Comparison of ENCODE assay signal across 8 cellular contexts in the genomic region with DNA sequence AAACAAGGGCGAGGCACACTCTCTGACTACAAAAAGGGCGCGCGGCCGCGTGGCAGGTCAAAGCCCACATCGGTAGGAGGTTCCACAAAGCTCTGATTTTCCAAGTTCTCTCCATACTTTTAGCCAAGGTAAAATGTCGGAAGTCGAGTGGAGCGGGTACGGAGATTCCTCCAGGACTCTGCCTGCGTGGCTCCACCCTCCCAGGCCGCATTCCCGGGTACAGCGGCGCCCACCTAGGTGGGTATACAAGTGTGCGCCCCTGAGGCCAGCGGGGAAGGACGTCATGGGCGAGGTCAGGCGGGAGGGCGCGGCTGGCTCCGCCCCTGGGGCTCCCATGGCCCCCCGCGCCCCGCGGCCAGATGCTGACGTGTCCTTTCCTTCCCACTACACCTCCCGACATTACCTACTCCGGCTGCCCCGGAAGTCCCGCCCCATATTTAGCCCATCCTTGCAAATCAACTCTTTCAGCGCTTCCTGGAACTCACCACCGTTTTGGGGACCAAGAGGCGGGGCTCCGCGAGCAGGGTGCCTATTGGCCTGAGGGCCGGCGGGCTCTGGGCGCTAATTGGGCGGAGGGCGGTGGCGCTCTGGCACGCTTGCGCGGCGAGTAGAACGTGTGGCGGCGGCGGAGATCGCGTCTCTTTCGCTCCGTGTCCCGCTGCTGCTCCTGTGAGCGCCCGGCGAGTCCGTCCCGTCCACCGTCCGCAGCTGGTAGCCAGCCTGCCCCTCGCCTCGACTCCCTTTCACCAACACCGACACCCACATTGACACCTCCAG. TPM values are rescaled to one million over a fixed set of nuclear protein-coding genes. Genes with fewer than 3 reads are reported as not detected.
DNase-seq lines count a peak whose midpoint lies in the region; ATAC-seq and TF ChIP-seq lines count a peak whose summit lies in the region.

A gene (plus strand): TSS at position 639 of the 777 bp plus-strand sequence. CDS start 180 bp downstream, outside the sequence.

- intact Hi-C loops in mammary epithelial cell (cut with micrococcal nuclease): loop anchor here (2.0 to 10.0 kb wide), 3 partner anchors 57 to 257 kb away; a partner anchor contains a TSS

- H3K9me3 ChIP-seq in WERI-Rb-1 (ENCODE audit: severe bottlenecking): no peaks in the 10 kb centered on the region
- no peaks in the 10 kb centered on the region for H3K9me3 ChIP-seq in mammary epithelial cell (replicated peaks; ENCODE audit: insufficient read depth, low read length)
- no peaks in the 10 kb centered on the region for H3K9me3 ChIP-seq in iPS-18c (ENCODE audit: control insufficient read depth, insufficient read depth, low read length)

- ATAC-seq in GM18873 (IDR thresholded peaks at IDR 0.05; ENCODE audit: low FRiP score, unreplicated experiment): peak; percentile 98
- peak; percentile 89 for ATAC-seq in HG03139 (IDR thresholded peaks at IDR 0.05; ENCODE audit: unreplicated experiment)

- no peaks in the 10 kb centered on the region for H3K27me3 ChIP-seq in WERI-Rb-1 (ENCODE audit: insufficient read depth, low read depth, severe bottlenecking)
- H3K27me3 ChIP-seq in mammary epithelial cell (ENCODE audit: insufficient read depth, low read length): no peaks in the 10 kb centered on the region

- H3K27ac ChIP-seq in WERI-Rb-1: peak within 1 kb of the TSS; percentile 85
- H3K27ac ChIP-seq in mammary epithelial cell (ENCODE audit: insufficient read depth, low read depth, low read length): peak within 1 kb of the TSS; percentile 92
- H3K27ac ChIP-seq in skin epidermis: peak within 1 kb of the TSS; percentile 44 to 98 (median 94)

- H3K9ac ChIP-seq in mammary epithelial cell (ENCODE audit: insufficient read depth, low read length): peak within 1 kb of the TSS; percentile 96

- peaks cover 28% of the 10 kb centered on the region for H3K4me1 ChIP-seq in mammary epithelial cell (ENCODE audit: insufficient read depth, low read length)

- peak within 1 kb of the TSS; percentile 87 for H3K4me2 ChIP-seq in mammary epithelial cell (ENCODE audit: insufficient read depth, low read depth, low read length)

- H3K4me3 ChIP-seq in WERI-Rb-1 (ENCODE audit: low read depth, low read length): peak within 1 kb of the TSS; percentile 85
- peak within 1 kb of the TSS; percentile 80 to 94 (median 82) for H3K4me3 ChIP-seq in mammary epithelial cell (replicated peaks in 1 of 3; ENCODE audit: insufficient read depth in 1 of 3, low read depth in 2 of 3, low read length in 3 of 3)
- peak within 1 kb of the TSS; percentile 98 for H3K4me3 ChIP-seq in iPS-18c (ENCODE audit: insufficient read depth, low read depth, low read length)
- peak within 1 kb of the TSS; percentile 71 to 99 (median 89) for H3K4me3 ChIP-seq in skin epidermis

- TF ChIP-seq CTCF in WERI-Rb-1 (IDR thresholded peaks at IDR 0.05; ENCODE audit: low read depth, low read length): no peak
- TF ChIP-seq CTCF in mammary epithelial cell (conservative IDR thresholded peaks at IDR 0.05 in 1 of 2, IDR thresholded peaks at IDR 0.05 in 1 of 2; ENCODE audit: extremely low read depth in 1 of 2, insufficient read depth in 1 of 2, low read depth in 1 of 2, low read length in 2 of 2): no peak

- dilution Hi-C loops in mammary epithelial cell (cut with HindIII; ENCODE audit: low sequenced_read_pairs): no loop called here

- in situ Hi-C loops in ACHN (cut with HindIII; ENCODE audit: low pct_ligation_motif_present, low pct_unique_long_range_greater_than_20kb, low sequenced_read_pairs): no loop called here
- in situ Hi-C loops in mammary epithelial cell (cut with MboI; ENCODE audit: low sequenced_read_pairs in 2 of 2): no loop called here

- no TSS peak for BruUV-seq in mammary epithelial cell (replicated peaks; lab: Mats Ljungman, UMichigan)

- 3% methylated on average over 21 of the region's 67 CpGs for WGBS in mammary epithelial cell (ENCODE audit: low coverage, missing lambda C conversion rate)

- CTCF ChIA-PET in mammary epithelial cell (lab: Charles Lee; ENCODE audit: low non-redundant PET): interaction anchor here (0.9 kb wide), 1 partner anchor 402 kb away, joined by 8 read pairs; no protein-coding TSS in a partner anchor

- H2AFZ ChIP-seq in mammary epithelial cell (ENCODE audit: low read depth, low read length): peak within 1 kb of the TSS; percentile 86

- DNase-seq in ACHN (peak; percentile 100), NCI-H2227 (lab: John Stamatoyannopoulos, UW; ENCODE audit: unreplicated experiment) (peak; percentile 99), WERI-Rb-1 (peak; percentile 99), mammary epithelial cell (peak; percentile 99)

- peaks cover 47% of the 10 kb centered on the region for H3K79me2 ChIP-seq in mammary epithelial cell (ENCODE audit: insufficient read depth, low read length)

- no peaks in the 10 kb centered on the region for H4K20me1 ChIP-seq in mammary epithelial cell (ENCODE audit: insufficient read depth, low read length)

- peaks cover 5% of the 10 kb centered on the region for H3K36me3 ChIP-seq in WERI-Rb-1
- peaks cover 3% of the 10 kb centered on the region for H3K36me3 ChIP-seq in mammary epithelial cell (ENCODE audit: insufficient read depth, low read length)

RNA-seq across cellular contexts. Expression of the gene that starts here (rescaled TPM):
- 100 to 1,000 TPM; 196 to 234 TPM for total RNA-seq in mammary epithelial cell
- 138 TPM for polyA plus RNA-seq in mammary epithelial cell
- 253 TPM for polyA minus RNA-seq in mammary epithelial cell

Comparison
In these comparisons a context has a peak if more than half of its experiments do, and no peak if none do; other contexts are left out.
1. Peak in every context shown above with its lines: DNase-seq, ATAC-seq, H3K4me3 ChIP-seq and H3K27ac ChIP-seq.